ENCODE assay signal across 1 cellular context in genomic region chr4:122921971-122922876, GRCh38.
TF ChIP-seq lines count a peak whose summit lies in the region.

A gene with protein sequence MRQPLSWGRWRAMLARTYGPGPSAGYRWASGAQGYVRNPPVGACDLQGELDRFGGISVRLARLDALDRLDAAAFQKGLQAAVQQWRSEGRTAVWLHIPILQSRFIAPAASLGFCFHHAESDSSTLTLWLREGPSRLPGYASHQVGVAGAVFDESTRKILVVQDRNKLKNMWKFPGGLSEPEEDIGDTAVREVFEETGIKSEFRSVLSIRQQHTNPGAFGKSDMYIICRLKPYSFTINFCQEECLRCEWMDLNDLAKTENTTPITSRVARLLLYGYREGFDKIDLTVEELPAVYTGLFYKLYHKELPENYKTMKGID (minus strand): TSS chr4:122922597. CDS start chr4:122922572, 25 bp downstream.

TF ChIP-seq in HepG2, 621 proteins besides CTCF, POLR2A, EP300 and RAD21 (continued from another document and continues in another):
- no peak for TF ChIP-seq ZFP36 (IDR thresholded peaks at IDR 0.05; ENCODE audit: borderline replicate concordance, low read depth, low read length, partially characterized antibody)
- no peak for TF ChIP-seq RNF219 (CRISPR knock-in tag; IDR thresholded peaks at IDR 0.05)
- TF ChIP-seq ZMYM3 (CRISPR knock-in tag; IDR thresholded peaks at IDR 0.05), result no peak
- TF ChIP-seq, protein P1, sequence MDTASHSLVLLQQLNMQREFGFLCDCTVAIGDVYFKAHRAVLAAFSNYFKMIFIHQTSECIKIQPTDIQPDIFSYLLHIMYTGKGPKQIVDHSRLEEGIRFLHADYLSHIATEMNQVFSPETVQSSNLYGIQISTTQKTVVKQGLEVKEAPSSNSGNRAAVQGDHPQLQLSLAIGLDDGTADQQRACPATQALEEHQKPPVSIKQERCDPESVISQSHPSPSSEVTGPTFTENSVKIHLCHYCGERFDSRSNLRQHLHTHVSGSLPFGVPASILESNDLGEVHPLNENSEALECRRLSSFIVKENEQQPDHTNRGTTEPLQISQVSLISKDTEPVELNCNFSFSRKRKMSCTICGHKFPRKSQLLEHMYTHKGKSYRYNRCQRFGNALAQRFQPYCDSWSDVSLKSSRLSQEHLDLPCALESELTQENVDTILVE (CRISPR knock-in tag; IDR thresholded peaks at IDR 0.05), result no peak
- TF ChIP-seq NFE2L2 (IDR thresholded peaks at IDR 0.05; ENCODE audit: low read length), result no peak
- peak; percentile 85 for TF ChIP-seq EED (CRISPR knock-in tag; IDR thresholded peaks at IDR 0.05)
- TF ChIP-seq CHD2 (IDR thresholded peaks at IDR 0.05; ENCODE audit: low read depth, low read length), result no peak
- no peak for TF ChIP-seq DPF2 (CRISPR knock-in tag; IDR thresholded peaks at IDR 0.05; ENCODE audit: borderline replicate concordance, low read depth)
- no peak for TF ChIP-seq U2AF1 (optimal IDR thresholded peaks at IDR 0.05; ENCODE audit: low read depth, low read length)
- TF ChIP-seq CCDC6 (CRISPR knock-in tag; IDR thresholded peaks at IDR 0.05), result peak; percentile 87
- no peak for TF ChIP-seq NR2F1 (CRISPR knock-in tag; IDR thresholded peaks at IDR 0.05)
- no peak for TF ChIP-seq MAFG (CRISPR knock-in tag; IDR thresholded peaks at IDR 0.05)
- TF ChIP-seq MAFF (IDR thresholded peaks at IDR 0.05; ENCODE audit: low read depth, low read length), result no peak
- no peak for TF ChIP-seq SIN3A (IDR thresholded peaks at IDR 0.05; ENCODE audit: borderline replicate concordance, low read depth, low read length)
- TF ChIP-seq CEBPB (IDR thresholded peaks at IDR 0.05; ENCODE audit: borderline replicate concordance, low read depth, low read length), result no peak
- peak; percentile 67; the same call in 1 of the 2 replicates for TF ChIP-seq FOXC1 (CRISPR knock-in tag; IDR thresholded peaks at IDR 0.05; ENCODE audit: borderline replicate concordance)
- no peak for TF ChIP-seq NCOA1 (CRISPR knock-in tag; IDR thresholded peaks at IDR 0.05)
- TF ChIP-seq, protein P2, sequence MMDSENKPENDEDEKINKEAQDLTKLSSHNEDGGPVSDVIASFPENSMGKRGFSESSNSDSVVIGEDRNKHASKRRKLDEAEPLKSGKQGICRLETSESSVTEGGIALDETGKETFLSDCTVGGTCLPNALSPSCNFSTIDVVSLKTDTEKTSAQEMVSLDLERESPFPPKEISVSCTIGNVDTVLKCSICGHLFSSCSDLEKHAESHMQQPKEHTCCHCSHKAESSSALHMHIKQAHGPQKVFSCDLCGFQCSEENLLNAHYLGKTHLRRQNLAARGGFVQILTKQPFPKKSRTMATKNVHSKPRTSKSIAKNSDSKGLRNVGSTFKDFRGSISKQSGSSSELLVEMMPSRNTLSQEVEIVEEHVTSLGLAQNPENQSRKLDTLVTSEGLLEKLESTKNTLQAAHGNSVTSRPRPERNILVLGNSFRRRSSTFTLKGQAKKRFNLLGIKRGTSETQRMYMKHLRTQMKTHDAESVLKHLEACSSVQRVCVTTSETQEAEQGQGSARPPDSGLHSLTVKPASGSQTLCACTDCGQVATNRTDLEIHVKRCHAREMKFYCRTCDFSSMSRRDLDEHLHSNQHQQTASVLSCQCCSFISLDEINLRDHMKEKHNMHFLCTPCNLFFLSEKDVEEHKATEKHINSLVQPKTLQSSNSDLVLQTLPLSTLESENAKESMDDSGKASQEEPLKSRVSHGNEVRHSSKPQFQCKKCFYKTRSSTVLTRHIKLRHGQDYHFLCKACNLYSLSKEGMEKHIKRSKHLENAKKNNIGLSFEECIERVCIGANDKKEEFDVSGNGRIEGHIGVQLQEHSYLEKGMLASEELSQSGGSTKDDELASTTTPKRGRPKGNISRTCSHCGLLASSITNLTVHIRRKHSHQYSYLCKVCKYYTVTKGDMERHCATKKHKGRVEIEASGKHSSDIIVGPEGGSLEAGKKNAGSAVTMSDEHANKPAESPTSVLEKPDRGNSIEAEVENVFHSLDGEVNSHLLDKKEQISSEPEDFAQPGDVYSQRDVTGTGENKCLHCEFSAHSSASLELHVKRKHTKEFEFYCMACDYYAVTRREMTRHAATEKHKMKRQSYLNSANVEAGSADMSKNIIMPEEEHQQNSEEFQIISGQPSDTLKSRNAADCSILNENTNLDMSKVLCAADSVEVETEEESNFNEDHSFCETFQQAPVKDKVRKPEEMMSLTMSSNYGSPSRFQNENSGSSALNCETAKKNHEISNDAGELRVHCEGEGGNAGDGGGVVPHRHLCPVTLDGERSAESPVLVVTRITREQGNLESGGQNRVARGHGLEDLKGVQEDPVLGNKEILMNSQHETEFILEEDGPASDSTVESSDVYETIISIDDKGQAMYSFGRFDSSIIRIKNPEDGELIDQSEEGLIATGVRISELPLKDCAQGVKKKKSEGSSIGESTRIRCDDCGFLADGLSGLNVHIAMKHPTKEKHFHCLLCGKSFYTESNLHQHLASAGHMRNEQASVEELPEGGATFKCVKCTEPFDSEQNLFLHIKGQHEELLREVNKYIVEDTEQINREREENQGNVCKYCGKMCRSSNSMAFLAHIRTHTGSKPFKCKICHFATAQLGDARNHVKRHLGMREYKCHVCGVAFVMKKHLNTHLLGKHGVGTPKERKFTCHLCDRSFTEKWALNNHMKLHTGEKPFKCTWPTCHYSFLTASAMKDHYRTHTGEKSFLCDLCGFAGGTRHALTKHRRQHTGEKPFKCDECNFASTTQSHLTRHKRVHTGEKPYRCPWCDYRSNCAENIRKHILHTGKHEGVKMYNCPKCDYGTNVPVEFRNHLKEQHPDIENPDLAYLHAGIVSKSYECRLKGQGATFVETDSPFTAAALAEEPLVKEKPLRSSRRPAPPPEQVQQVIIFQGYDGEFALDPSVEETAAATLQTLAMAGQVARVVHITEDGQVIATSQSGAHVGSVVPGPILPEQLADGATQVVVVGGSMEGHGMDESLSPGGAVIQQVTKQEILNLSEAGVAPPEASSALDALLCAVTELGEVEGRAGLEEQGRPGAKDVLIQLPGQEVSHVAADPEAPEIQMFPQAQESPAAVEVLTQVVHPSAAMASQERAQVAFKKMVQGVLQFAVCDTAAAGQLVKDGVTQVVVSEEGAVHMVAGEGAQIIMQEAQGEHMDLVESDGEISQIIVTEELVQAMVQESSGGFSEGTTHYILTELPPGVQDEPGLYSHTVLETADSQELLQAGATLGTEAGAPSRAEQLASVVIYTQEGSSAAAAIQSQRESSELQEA (CRISPR knock-in tag; IDR thresholded peaks at IDR 0.05; ENCODE audit: not compliant biosample characterization), result peak; percentile 79
- TF ChIP-seq ZNF710 (CRISPR knock-in tag; IDR thresholded peaks at IDR 0.05; ENCODE audit: borderline replicate concordance), result no peak; the same call in 1 of the 2 replicates
- TF ChIP-seq BHLHE40 (IDR thresholded peaks at IDR 0.05; ENCODE audit: low read length), result 0 out of 2 replicates have a peak, but pooled peaks have one; percentile 16
- TF ChIP-seq, protein P3, sequence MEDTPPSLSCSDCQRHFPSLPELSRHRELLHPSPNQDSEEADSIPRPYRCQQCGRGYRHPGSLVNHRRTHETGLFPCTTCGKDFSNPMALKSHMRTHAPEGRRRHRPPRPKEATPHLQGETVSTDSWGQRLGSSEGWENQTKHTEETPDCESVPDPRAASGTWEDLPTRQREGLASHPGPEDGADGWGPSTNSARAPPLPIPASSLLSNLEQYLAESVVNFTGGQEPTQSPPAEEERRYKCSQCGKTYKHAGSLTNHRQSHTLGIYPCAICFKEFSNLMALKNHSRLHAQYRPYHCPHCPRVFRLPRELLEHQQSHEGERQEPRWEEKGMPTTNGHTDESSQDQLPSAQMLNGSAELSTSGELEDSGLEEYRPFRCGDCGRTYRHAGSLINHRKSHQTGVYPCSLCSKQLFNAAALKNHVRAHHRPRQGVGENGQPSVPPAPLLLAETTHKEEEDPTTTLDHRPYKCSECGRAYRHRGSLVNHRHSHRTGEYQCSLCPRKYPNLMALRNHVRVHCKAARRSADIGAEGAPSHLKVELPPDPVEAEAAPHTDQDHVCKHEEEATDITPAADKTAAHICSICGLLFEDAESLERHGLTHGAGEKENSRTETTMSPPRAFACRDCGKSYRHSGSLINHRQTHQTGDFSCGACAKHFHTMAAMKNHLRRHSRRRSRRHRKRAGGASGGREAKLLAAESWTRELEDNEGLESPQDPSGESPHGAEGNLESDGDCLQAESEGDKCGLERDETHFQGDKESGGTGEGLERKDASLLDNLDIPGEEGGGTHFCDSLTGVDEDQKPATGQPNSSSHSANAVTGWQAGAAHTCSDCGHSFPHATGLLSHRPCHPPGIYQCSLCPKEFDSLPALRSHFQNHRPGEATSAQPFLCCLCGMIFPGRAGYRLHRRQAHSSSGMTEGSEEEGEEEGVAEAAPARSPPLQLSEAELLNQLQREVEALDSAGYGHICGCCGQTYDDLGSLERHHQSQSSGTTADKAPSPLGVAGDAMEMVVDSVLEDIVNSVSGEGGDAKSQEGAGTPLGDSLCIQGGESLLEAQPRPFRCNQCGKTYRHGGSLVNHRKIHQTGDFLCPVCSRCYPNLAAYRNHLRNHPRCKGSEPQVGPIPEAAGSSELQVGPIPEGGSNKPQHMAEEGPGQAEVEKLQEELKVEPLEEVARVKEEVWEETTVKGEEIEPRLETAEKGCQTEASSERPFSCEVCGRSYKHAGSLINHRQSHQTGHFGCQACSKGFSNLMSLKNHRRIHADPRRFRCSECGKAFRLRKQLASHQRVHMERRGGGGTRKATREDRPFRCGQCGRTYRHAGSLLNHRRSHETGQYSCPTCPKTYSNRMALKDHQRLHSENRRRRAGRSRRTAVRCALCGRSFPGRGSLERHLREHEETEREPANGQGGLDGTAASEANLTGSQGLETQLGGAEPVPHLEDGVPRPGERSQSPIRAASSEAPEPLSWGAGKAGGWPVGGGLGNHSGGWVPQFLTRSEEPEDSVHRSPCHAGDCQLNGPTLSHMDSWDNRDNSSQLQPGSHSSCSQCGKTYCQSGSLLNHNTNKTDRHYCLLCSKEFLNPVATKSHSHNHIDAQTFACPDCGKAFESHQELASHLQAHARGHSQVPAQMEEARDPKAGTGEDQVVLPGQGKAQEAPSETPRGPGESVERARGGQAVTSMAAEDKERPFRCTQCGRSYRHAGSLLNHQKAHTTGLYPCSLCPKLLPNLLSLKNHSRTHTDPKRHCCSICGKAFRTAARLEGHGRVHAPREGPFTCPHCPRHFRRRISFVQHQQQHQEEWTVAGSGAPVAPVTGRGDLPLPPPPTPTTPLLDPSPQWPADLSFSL (CRISPR knock-in tag; IDR thresholded peaks at IDR 0.05), result 0 out of 2 replicates have a peak, but pooled peaks have one; percentile 8
- TF ChIP-seq ATF3 (CRISPR knock-in tag; IDR thresholded peaks at IDR 0.05), result 0 out of 2 replicates have a peak, but pooled peaks have one; percentile 20
- no peak for TF ChIP-seq RAD51 (IDR thresholded peaks at IDR 0.05; ENCODE audit: borderline replicate concordance)
- TF ChIP-seq ZNF839 (CRISPR knock-in tag; IDR thresholded peaks at IDR 0.05; ENCODE audit: borderline replicate concordance), result 0 out of 2 replicates have a peak, but pooled peaks have one; percentile 68
- TF ChIP-seq, protein P4, sequence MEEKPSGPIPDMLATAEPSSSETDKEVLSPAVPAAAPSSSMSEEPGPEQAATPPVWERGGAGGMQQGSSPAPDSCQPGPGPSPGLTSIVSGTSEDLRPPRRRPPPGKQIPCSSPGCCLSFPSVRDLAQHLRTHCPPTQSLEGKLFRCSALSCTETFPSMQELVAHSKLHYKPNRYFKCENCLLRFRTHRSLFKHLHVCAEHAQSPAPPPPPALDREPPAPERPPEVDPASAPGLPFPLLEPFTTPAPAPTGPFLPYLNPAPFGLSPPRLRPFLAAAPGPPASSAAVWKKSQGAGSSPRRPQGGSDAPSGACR (CRISPR knock-in tag; IDR thresholded peaks at IDR 0.05), result peak; percentile 47; the same call in 1 of the 2 replicates
- TF ChIP-seq ZNF562 (CRISPR knock-in tag; IDR thresholded peaks at IDR 0.05; ENCODE audit: borderline replicate concordance), result no peak
- TF ChIP-seq, protein P5, sequence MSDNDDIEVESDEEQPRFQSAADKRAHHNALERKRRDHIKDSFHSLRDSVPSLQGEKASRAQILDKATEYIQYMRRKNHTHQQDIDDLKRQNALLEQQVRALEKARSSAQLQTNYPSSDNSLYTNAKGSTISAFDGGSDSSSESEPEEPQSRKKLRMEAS (IDR thresholded peaks at IDR 0.05), result peak; percentile 55; the same call in 1 of the 2 replicates
- no peak for TF ChIP-seq SP5 (CRISPR knock-in tag; IDR thresholded peaks at IDR 0.05; ENCODE audit: borderline replicate concordance, low read depth)
- peak; percentile 51 for TF ChIP-seq ZNF33B (CRISPR knock-in tag; IDR thresholded peaks at IDR 0.05)
- no peak; the same call in 1 of the 2 replicates for TF ChIP-seq MZF1 (CRISPR knock-in tag; IDR thresholded peaks at IDR 0.05; ENCODE audit: borderline replicate concordance)
- TF ChIP-seq HMG20B (CRISPR knock-in tag; conservative IDR thresholded peaks at IDR 0.05), result no peak
- TF ChIP-seq ZFX (CRISPR knock-in tag; IDR thresholded peaks at IDR 0.05; ENCODE audit: low read depth), result peak; percentile 89
- no peak for TF ChIP-seq CREB1 (IDR thresholded peaks at IDR 0.05)
- TF ChIP-seq CREB1 (CRISPR knock-in tag; IDR thresholded peaks at IDR 0.05), result no peak
- TF ChIP-seq KDM5A (IDR thresholded peaks at IDR 0.05; ENCODE audit: borderline replicate concordance, low read length), result no peak; the same call in 1 of the 2 replicates
